In the genomic region with DNA sequence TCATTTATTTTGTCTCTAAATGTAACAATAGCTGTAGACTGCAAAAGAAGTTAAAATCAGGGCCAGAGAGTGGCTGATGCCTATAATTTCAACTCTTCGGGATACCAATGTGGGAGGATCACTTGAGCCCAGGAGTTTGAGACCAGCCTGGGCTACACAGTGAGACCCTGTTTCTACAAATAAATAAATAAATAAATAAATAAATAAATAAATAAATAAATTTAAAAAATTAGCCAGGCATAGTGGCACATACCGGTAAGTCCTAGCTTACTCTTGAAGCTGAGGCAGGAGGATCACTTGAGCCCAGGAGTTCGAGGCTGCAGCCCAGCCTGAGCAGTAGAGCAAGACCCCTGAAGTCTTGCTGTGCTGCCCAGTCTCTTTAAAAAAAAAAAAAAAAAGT, we compare ENCODE assay signal across 1 cellular context.
TF ChIP-seq lines count a peak whose summit lies in the region.

No MANE protein-coding gene starts in this region.

TF ChIP-seq in HEK293, 187 proteins besides CTCF, POLR2A, EP300 and RAD21 (continued from another document):
- TF ChIP-seq ZNF654 (tag by site-specific recombination; IDR thresholded peaks at IDR 0.05; ENCODE audit: low read depth) (peak; percentile 15; the same call in 1 of the 2 replicates), KLF8 (tag by site-specific recombination; IDR thresholded peaks at IDR 0.05) (no peak), ZNF510 (tag by site-specific recombination; IDR thresholded peaks at IDR 0.05; ENCODE audit: insufficient replicate concordance) (peak; percentile 13), ZNF426 (tag by site-specific recombination; IDR thresholded peaks at IDR 0.05) (peak; percentile 65), ZNF433 (tag by site-specific recombination; IDR thresholded peaks at IDR 0.05; ENCODE audit: low read depth) (0 out of 2 replicates have a peak, but pooled peaks have one; percentile 15), ZNF223 (tag by site-specific recombination; IDR thresholded peaks at IDR 0.05) (no peak), WT1 (tag by site-specific recombination; IDR thresholded peaks at IDR 0.05) (no peak), ZNF248 (tag by site-specific recombination; IDR thresholded peaks at IDR 0.05) (no peak), ZNF140 (tag by site-specific recombination; IDR thresholded peaks at IDR 0.05) (peak; percentile 32; the same call in 1 of the 2 replicates), ZNF623 (tag by site-specific recombination; IDR thresholded peaks at IDR 0.05) (peak; percentile 62)
- TF ChIP-seq, protein P1, sequence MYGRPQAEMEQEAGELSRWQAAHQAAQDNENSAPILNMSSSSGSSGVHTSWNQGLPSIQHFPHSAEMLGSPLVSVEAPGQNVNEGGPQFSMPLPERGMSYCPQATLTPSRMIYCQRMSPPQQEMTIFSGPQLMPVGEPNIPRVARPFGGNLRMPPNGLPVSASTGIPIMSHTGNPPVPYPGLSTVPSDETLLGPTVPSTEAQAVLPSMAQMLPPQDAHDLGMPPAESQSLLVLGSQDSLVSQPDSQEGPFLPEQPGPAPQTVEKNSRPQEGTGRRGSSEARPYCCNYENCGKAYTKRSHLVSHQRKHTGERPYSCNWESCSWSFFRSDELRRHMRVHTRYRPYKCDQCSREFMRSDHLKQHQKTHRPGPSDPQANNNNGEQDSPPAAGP (tag by site-specific recombination; IDR thresholded peaks at IDR 0.05) = no peak
- TF ChIP-seq, protein P2, sequence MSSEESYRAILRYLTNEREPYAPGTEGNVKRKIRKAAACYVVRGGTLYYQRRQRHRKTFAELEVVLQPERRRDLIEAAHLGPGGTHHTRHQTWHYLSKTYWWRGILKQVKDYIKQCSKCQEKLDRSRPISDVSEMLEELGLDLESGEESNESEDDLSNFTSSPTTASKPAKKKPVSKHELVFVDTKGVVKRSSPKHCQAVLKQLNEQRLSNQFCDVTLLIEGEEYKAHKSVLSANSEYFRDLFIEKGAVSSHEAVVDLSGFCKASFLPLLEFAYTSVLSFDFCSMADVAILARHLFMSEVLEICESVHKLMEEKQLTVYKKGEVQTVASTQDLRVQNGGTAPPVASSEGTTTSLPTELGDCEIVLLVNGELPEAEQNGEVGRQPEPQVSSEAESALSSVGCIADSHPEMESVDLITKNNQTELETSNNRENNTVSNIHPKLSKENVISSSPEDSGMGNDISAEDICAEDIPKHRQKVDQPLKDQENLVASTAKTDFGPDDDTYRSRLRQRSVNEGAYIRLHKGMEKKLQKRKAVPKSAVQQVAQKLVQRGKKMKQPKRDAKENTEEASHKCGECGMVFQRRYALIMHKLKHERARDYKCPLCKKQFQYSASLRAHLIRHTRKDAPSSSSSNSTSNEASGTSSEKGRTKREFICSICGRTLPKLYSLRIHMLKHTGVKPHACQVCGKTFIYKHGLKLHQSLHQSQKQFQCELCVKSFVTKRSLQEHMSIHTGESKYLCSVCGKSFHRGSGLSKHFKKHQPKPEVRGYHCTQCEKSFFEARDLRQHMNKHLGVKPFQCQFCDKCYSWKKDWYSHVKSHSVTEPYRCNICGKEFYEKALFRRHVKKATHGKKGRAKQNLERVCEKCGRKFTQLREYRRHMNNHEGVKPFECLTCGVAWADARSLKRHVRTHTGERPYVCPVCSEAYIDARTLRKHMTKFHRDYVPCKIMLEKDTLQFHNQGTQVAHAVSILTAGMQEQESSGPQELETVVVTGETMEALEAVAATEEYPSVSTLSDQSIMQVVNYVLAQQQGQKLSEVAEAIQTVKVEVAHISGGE (tag by site-specific recombination; conservative IDR thresholded peaks at IDR 0.05; ENCODE audit: low read depth) = peak; percentile 56
- TF ChIP-seq, protein P3, sequence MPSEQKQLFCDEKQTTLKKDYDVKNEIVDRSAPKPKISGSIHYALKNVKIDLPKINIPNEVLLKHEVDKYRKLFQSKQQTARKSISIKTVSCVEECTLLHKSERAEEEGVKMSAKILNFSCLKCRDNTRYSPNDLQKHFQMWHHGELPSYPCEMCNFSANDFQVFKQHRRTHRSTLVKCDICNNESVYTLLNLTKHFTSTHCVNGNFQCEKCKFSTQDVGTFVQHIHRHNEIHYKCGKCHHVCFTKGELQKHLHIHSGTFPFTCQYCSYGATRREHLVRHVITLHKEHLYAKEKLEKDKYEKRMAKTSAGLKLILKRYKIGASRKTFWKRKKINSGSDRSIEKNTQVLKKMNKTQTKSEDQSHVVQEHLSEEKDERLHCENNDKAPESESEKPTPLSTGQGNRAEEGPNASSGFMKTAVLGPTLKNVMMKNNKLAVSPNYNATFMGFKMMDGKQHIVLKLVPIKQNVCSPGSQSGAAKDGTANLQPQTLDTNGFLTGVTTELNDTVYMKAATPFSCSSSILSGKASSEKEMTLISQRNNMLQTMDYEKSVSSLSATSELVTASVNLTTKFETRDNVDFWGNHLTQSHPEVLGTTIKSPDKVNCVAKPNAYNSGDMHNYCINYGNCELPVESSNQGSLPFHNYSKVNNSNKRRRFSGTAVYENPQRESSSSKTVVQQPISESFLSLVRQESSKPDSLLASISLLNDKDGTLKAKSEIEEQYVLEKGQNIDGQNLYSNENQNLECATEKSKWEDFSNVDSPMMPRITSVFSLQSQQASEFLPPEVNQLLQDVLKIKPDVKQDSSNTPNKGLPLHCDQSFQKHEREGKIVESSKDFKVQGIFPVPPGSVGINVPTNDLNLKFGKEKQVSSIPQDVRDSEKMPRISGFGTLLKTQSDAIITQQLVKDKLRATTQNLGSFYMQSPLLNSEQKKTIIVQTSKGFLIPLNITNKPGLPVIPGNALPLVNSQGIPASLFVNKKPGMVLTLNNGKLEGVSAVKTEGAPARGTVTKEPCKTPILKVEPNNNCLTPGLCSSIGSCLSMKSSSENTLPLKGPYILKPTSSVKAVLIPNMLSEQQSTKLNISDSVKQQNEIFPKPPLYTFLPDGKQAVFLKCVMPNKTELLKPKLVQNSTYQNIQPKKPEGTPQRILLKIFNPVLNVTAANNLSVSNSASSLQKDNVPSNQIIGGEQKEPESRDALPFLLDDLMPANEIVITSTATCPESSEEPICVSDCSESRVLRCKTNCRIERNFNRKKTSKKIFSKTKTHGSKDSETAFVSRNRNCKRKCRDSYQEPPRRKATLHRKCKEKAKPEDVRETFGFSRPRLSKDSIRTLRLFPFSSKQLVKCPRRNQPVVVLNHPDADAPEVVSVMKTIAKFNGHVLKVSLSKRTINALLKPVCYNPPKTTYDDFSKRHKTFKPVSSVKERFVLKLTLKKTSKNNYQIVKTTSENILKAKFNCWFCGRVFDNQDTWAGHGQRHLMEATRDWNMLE (tag by site-specific recombination; conservative IDR thresholded peaks at IDR 0.05; ENCODE audit: low read depth) = peak; percentile 64
TF ChIP-seq in HEK293: peak in this region for 11.
